Comparison of ENCODE assay signal across 1 cellular context in genomic region chr11:65180877-65181568, GRCh38.
TF ChIP-seq lines count a peak whose summit lies in the region.

No MANE protein-coding gene starts in this region.

TF ChIP-seq in K562, 482 proteins besides CTCF, POLR2A, EP300 and RAD21 (continued from another document and continues in another):
- no peak for TF ChIP-seq ZHX1 (conservative IDR thresholded peaks at IDR 0.05; ENCODE audit: low read length)
- TF ChIP-seq POLR3G (IDR thresholded peaks at IDR 0.05; ENCODE audit: extremely low read depth, insufficient read length, insufficient replicate concordance) = no peak
- TF ChIP-seq ELF2 (CRISPR knock-in tag; IDR thresholded peaks at IDR 0.05) = no peak
- TF ChIP-seq HNRNPL (IDR thresholded peaks at IDR 0.05; ENCODE audit: low read depth, low read length) = peak; percentile 87
- peak in 1 of 2 experiments; percentile 72; a peak in 2 of 4 replicates for TF ChIP-seq HDAC1 (IDR thresholded peaks at IDR 0.05)
- no peak for TF ChIP-seq ZNF184 (CRISPR knock-in tag; IDR thresholded peaks at IDR 0.05)
- TF ChIP-seq NFIC (IDR thresholded peaks at IDR 0.05) = 0 out of 2 replicates have a peak, but pooled peaks have one; percentile 18
- 0 out of 2 replicates have a peak, but pooled peaks have one; percentile 12 for TF ChIP-seq CREB1 (IDR thresholded peaks at IDR 0.05)
- no peak for TF ChIP-seq CREB1 (CRISPR knock-in tag; IDR thresholded peaks at IDR 0.05)
- TF ChIP-seq YY1 (IDR thresholded peaks at IDR 0.05; ENCODE audit: borderline replicate concordance in 1 of 3, control insufficient read depth in 1 of 3, extremely low read depth in 1 of 3, insufficient read depth in 3 of 3, insufficient read length in 1 of 3, insufficient replicate concordance in 2 of 3, low read depth in 1 of 3, low read length in 2 of 3) = no peak
- TF ChIP-seq, protein P1, sequence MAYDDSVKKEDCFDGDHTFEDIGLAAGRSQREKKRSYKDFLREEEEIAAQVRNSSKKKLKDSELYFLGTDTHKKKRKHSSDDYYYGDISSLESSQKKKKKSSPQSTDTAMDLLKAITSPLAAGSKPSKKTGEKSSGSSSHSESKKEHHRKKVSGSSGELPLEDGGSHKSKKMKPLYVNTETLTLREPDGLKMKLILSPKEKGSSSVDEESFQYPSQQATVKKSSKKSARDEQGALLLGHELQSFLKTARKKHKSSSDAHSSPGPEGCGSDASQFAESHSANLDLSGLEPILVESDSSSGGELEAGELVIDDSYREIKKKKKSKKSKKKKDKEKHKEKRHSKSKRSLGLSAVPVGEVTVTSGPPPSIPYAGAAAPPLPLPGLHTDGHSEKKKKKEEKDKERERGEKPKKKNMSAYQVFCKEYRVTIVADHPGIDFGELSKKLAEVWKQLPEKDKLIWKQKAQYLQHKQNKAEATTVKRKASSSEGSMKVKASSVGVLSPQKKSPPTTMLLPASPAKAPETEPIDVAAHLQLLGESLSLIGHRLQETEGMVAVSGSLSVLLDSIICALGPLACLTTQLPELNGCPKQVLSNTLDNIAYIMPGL (CRISPR knock-in tag; IDR thresholded peaks at IDR 0.05) = peak; percentile 79
- TF ChIP-seq CCNT2 (IDR thresholded peaks at IDR 0.05; ENCODE audit: borderline replicate concordance, extremely low read depth, insufficient read length, low read depth, low read length) = peak; percentile 41
- TF ChIP-seq, protein P2, sequence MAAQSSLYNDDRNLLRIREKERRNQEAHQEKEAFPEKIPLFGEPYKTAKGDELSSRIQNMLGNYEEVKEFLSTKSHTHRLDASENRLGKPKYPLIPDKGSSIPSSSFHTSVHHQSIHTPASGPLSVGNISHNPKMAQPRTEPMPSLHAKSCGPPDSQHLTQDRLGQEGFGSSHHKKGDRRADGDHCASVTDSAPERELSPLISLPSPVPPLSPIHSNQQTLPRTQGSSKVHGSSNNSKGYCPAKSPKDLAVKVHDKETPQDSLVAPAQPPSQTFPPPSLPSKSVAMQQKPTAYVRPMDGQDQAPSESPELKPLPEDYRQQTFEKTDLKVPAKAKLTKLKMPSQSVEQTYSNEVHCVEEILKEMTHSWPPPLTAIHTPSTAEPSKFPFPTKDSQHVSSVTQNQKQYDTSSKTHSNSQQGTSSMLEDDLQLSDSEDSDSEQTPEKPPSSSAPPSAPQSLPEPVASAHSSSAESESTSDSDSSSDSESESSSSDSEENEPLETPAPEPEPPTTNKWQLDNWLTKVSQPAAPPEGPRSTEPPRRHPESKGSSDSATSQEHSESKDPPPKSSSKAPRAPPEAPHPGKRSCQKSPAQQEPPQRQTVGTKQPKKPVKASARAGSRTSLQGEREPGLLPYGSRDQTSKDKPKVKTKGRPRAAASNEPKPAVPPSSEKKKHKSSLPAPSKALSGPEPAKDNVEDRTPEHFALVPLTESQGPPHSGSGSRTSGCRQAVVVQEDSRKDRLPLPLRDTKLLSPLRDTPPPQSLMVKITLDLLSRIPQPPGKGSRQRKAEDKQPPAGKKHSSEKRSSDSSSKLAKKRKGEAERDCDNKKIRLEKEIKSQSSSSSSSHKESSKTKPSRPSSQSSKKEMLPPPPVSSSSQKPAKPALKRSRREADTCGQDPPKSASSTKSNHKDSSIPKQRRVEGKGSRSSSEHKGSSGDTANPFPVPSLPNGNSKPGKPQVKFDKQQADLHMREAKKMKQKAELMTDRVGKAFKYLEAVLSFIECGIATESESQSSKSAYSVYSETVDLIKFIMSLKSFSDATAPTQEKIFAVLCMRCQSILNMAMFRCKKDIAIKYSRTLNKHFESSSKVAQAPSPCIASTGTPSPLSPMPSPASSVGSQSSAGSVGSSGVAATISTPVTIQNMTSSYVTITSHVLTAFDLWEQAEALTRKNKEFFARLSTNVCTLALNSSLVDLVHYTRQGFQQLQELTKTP (IDR thresholded peaks at IDR 0.05; ENCODE audit: low read depth in 1 of 2, partially characterized antibody in 2 of 2) = no peak
- TF ChIP-seq SOX6 (IDR thresholded peaks at IDR 0.05) = no peak
- no peak for TF ChIP-seq DIDO1 (tag; IDR thresholded peaks at IDR 0.05; ENCODE audit: low read depth)
- TF ChIP-seq HMGN3 (IDR thresholded peaks at IDR 0.05; ENCODE audit: borderline replicate concordance, extremely low read depth, insufficient read length, low read depth, low read length) = peak; percentile 56
- TF ChIP-seq KLF6 (CRISPR knock-in tag; IDR thresholded peaks at IDR 0.05; ENCODE audit: borderline replicate concordance) = no peak
- peak; percentile 79 for TF ChIP-seq THAP12 (CRISPR knock-in tag; IDR thresholded peaks at IDR 0.05)
- peak; percentile 77 for TF ChIP-seq SP1 (CRISPR knock-in tag; IDR thresholded peaks at IDR 0.05)
- TF ChIP-seq ZEB2 (IDR thresholded peaks at IDR 0.05) = peak; percentile 64; the same call in 1 of the 2 replicates
- no peak for TF ChIP-seq ZNF146 (CRISPR knock-in tag; IDR thresholded peaks at IDR 0.05; ENCODE audit: unreplicated experiment)
- TF ChIP-seq DNMT1 (IDR thresholded peaks at IDR 0.05) = no peak
- no peak for TF ChIP-seq CREB3L1 (IDR thresholded peaks at IDR 0.05; ENCODE audit: borderline replicate concordance, low read depth)
- TF ChIP-seq HMG20A (CRISPR knock-in tag; conservative IDR thresholded peaks at IDR 0.05) = no peak
- TF ChIP-seq ZNF282 (CRISPR knock-in tag; IDR thresholded peaks at IDR 0.05) = no peak
- TF ChIP-seq, protein P3, sequence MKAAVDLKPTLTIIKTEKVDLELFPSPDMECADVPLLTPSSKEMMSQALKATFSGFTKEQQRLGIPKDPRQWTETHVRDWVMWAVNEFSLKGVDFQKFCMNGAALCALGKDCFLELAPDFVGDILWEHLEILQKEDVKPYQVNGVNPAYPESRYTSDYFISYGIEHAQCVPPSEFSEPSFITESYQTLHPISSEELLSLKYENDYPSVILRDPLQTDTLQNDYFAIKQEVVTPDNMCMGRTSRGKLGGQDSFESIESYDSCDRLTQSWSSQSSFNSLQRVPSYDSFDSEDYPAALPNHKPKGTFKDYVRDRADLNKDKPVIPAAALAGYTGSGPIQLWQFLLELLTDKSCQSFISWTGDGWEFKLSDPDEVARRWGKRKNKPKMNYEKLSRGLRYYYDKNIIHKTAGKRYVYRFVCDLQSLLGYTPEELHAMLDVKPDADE (conservative IDR thresholded peaks at IDR 0.05; ENCODE audit: control insufficient read depth, low read depth, low read length) = peak; percentile 53; the same call in 1 of the 2 replicates
- TF ChIP-seq FOXJ3 (CRISPR knock-in tag; IDR thresholded peaks at IDR 0.05) = no peak
- peak; percentile 76; the same call in 1 of the 2 replicates for TF ChIP-seq CC2D1A (IDR thresholded peaks at IDR 0.05)
- no peak for TF ChIP-seq NR1H2 (CRISPR knock-in tag; IDR thresholded peaks at IDR 0.05)
- TF ChIP-seq TRIM24 (IDR thresholded peaks at IDR 0.05) = no peak
- TF ChIP-seq, protein P4, sequence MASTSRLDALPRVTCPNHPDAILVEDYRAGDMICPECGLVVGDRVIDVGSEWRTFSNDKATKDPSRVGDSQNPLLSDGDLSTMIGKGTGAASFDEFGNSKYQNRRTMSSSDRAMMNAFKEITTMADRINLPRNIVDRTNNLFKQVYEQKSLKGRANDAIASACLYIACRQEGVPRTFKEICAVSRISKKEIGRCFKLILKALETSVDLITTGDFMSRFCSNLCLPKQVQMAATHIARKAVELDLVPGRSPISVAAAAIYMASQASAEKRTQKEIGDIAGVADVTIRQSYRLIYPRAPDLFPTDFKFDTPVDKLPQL (IDR thresholded peaks at IDR 0.05; ENCODE audit: extremely low read depth, insufficient read length) = no peak
- no peak for TF ChIP-seq ZNF79 (CRISPR knock-in tag; IDR thresholded peaks at IDR 0.05; ENCODE audit: low read depth)
- TF ChIP-seq TEAD1 (CRISPR knock-in tag; IDR thresholded peaks at IDR 0.05) = peak in 1 of 2 experiments; percentile 37; a peak in 1 of 4 replicates
- TF ChIP-seq NFYB (IDR thresholded peaks at IDR 0.05; ENCODE audit: extremely low read depth, insufficient read length) = no peak
- TF ChIP-seq, protein P5, sequence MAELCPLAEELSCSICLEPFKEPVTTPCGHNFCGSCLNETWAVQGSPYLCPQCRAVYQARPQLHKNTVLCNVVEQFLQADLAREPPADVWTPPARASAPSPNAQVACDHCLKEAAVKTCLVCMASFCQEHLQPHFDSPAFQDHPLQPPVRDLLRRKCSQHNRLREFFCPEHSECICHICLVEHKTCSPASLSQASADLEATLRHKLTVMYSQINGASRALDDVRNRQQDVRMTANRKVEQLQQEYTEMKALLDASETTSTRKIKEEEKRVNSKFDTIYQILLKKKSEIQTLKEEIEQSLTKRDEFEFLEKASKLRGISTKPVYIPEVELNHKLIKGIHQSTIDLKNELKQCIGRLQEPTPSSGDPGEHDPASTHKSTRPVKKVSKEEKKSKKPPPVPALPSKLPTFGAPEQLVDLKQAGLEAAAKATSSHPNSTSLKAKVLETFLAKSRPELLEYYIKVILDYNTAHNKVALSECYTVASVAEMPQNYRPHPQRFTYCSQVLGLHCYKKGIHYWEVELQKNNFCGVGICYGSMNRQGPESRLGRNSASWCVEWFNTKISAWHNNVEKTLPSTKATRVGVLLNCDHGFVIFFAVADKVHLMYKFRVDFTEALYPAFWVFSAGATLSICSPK (IDR thresholded peaks at IDR 0.05; ENCODE audit: borderline replicate concordance) = no peak
- TF ChIP-seq ZKSCAN8 (CRISPR knock-in tag; IDR thresholded peaks at IDR 0.05) = no peak
- no peak for TF ChIP-seq ATF3 (IDR thresholded peaks at IDR 0.05)
- peak; percentile 20; the same call in 1 of the 2 replicates for TF ChIP-seq ATF3 (CRISPR knock-in tag; conservative IDR thresholded peaks at IDR 0.05)
- TF ChIP-seq NFE2 (IDR thresholded peaks at IDR 0.05; ENCODE audit: low read depth) = no peak
- TF ChIP-seq FUS (optimal IDR thresholded peaks at IDR 0.05; ENCODE audit: low read depth, low read length) = no peak
- TF ChIP-seq, protein P6, sequence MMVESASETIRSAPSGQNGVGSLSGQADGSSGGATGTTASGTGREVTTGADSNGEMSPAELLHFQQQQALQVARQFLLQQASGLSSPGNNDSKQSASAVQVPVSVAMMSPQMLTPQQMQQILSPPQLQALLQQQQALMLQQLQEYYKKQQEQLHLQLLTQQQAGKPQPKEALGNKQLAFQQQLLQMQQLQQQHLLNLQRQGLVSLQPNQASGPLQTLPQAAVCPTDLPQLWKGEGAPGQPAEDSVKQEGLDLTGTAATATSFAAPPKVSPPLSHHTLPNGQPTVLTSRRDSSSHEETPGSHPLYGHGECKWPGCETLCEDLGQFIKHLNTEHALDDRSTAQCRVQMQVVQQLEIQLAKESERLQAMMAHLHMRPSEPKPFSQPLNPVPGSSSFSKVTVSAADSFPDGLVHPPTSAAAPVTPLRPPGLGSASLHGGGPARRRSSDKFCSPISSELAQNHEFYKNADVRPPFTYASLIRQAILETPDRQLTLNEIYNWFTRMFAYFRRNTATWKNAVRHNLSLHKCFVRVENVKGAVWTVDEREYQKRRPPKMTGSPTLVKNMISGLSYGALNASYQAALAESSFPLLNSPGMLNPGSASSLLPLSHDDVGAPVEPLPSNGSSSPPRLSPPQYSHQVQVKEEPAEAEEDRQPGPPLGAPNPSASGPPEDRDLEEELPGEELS (CRISPR knock-in tag; IDR thresholded peaks at IDR 0.05; ENCODE audit: borderline replicate concordance) = no peak
- no peak for TF ChIP-seq ZSCAN32 (CRISPR knock-in tag; IDR thresholded peaks at IDR 0.05)
- TF ChIP-seq ATF1 (CRISPR knock-in tag; IDR thresholded peaks at IDR 0.05) = no peak
- TF ChIP-seq ATF1 (tag; IDR thresholded peaks at IDR 0.05) = 0 out of 2 replicates have a peak, but pooled peaks have one; percentile 23
- TF ChIP-seq COPS2 (conservative IDR thresholded peaks at IDR 0.05) = no peak
- no peak for TF ChIP-seq SREBF2 (CRISPR knock-in tag; IDR thresholded peaks at IDR 0.05)
